18 cellular contexts compared by ENCODE assay signal in genomic region chr10:14738011-14738510, GRCh38. TPM values are rescaled to one million over a fixed set of nuclear protein-coding genes. Genes with fewer than 3 reads are reported as not detected.
DNase-seq lines count a peak whose midpoint lies in the region; ATAC-seq and TF ChIP-seq lines count a peak whose summit lies in the region.
"Had no signal": no experiment of that assay in that cellular context is flagged by ENCODE, and none has a peak within 500 bp of the region (broad histone marks: within the 10 kb centered on the region; RNA-seq: fewer than 3 reads in every experiment).

No MANE protein-coding gene starts in this region.

- H3K36me3 ChIP-seq in cardiac muscle cell: no peaks in the 10 kb centered on the region
- H3K36me3 ChIP-seq in ascending aorta: no peaks in the 10 kb centered on the region
- no peaks in the 10 kb centered on the region for H3K36me3 ChIP-seq in rectal smooth muscle tissue (ENCODE audit: control insufficient read depth, insufficient read depth, low read length)
- H3K36me3 ChIP-seq: Peyer's patch had no signal

- H3K27me3 ChIP-seq in cardiac muscle cell: no peaks in the 10 kb centered on the region
- no peaks in the 10 kb centered on the region for H3K27me3 ChIP-seq in ascending aorta
- no peaks in the 10 kb centered on the region for H3K27me3 ChIP-seq in rectal smooth muscle tissue (ENCODE audit: control insufficient read depth, insufficient read depth, low read length)
- H3K27me3 ChIP-seq: Peyer's patch had no signal

- ATAC-seq in left ventricle myocardium superior (no peak), HG03135 (IDR thresholded peaks at IDR 0.05; ENCODE audit: unreplicated experiment) (no peak), HG02610 (IDR thresholded peaks at IDR 0.05; ENCODE audit: unreplicated experiment) (no peak)
- ATAC-seq: HCT116 had no signal

- no peak for DNase-seq in cardiac muscle cell (ENCODE audit: low read depth in 1 of 2, low spot score in 1 of 2)
- no peak for DNase-seq in left ventricle myocardium superior
- DNase-seq in ascending aorta (ENCODE audit: low spot score in 2 of 2): no peak
- no peak for DNase-seq in ACHN
- DNase-seq in activated naive CD4-positive, alpha-beta T cell treated with Interleukin-2 at 50 U/mL for 16 hours: no peak
- DNase-seq: Calu3, DMS79 treated with DMSO at 0.1 percent for 48 hours, GDM1, KBM-7, NCI-H1105, NCI-H1694 treated with DMSO at 0.1 percent for 48 hours, NCI-H446 treated with DMSO at 0.1 percent for 48 hours, Peyer's patch, SHP77 had no signal

- H3K9ac ChIP-seq in rectal smooth muscle tissue (ENCODE audit: low read length): no peak overlapping the region

- intact Hi-C loops in left ventricle myocardium superior (cut with micrococcal nuclease): no loop called here
- intact Hi-C loops in ascending aorta (cut with DNase I): loop anchor here (5.0 to 10.0 kb wide), 3 partner anchors 86 to 217 kb away; partner anchors contain the start of genes DCLRE1C and MEIG1

- H3K27ac ChIP-seq in cardiac muscle cell: peak overlapping the region; percentile 90
- peak overlapping the region; percentile 82 to 87 for H3K27ac ChIP-seq in ascending aorta
- H3K27ac ChIP-seq in rectal smooth muscle tissue (ENCODE audit: low read depth, low read length): peak overlapping the region; percentile 61

- H3K4me3 ChIP-seq in cardiac muscle cell: no peak overlapping the region
- no peak overlapping the region for H3K4me3 ChIP-seq in ascending aorta
- H3K4me3 ChIP-seq in rectal smooth muscle tissue (ENCODE audit: low read length): no peak overlapping the region
- H3K4me3 ChIP-seq: Peyer's patch had no signal

- H3K9me3 ChIP-seq in cardiac muscle cell (ENCODE audit: low read depth): no peaks in the 10 kb centered on the region
- no peaks in the 10 kb centered on the region for H3K9me3 ChIP-seq in ascending aorta
- H3K9me3 ChIP-seq: Peyer's patch had no signal

- no peak for TF ChIP-seq CTCF in cardiac muscle cell (IDR thresholded peaks at IDR 0.05; ENCODE audit: low read depth, low read length)
- no peak for TF ChIP-seq CTCF in ascending aorta (IDR thresholded peaks at IDR 0.05)

- in situ Hi-C loops in ACHN (cut with HindIII; ENCODE audit: low pct_ligation_motif_present, low pct_unique_long_range_greater_than_20kb, low sequenced_read_pairs): no loop called here

- peaks cover 19% of the 10 kb centered on the region for H3K4me1 ChIP-seq in cardiac muscle cell (ENCODE audit: low read depth)
- H3K4me1 ChIP-seq in ascending aorta: peaks cover 13 to 38% of the 10 kb centered on the region in 2 donors
- H3K4me1 ChIP-seq in rectal smooth muscle tissue (ENCODE audit: control insufficient read depth, insufficient read depth, low read length): peaks cover 25% of the 10 kb centered on the region

RNA-seq across cellular contexts. Expression of gene FAM107B, which starts 36.6 kb away (rescaled TPM):
- 6.0 TPM in 2 replicates for total RNA-seq in cardiac muscle cell
- 9.6 and 12.8 TPM in 2 replicates for polyA plus RNA-seq in cardiac muscle cell
- 3.4 TPM for total RNA-seq in left ventricle myocardium superior
- total RNA-seq in ascending aorta: 3.7 TPM
